1 cellular context compared by ENCODE assay signal in the genomic region with DNA sequence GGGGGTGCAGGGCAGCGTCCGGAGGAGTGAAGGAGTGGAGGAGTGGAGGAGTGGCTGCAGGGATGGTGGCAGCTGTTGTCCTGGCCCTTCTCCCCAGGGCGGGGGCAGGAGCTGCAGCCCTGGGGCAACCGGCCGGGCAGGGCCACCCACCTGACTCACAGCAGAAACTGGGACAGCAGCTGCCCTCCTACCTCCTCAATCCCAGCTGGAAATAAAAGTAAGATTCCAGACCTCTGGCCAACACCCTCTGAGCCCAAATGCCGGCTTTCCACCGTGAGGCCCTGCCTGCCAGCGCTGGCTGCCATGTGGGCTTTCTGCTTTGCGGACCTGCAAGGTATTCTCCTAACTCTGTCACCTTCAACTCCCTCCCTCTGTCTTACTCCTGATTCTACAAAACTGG.
TF ChIP-seq lines count a peak whose summit lies in the region.

No MANE protein-coding gene starts in this region.

TF ChIP-seq in HepG2, 621 proteins besides CTCF, POLR2A, EP300 and RAD21:
- TF ChIP-seq CBX1 (IDR thresholded peaks at IDR 0.05; ENCODE audit: low read depth) = no peak
- TF ChIP-seq WIZ (CRISPR knock-in tag; IDR thresholded peaks at IDR 0.05) = no peak
- TF ChIP-seq, protein P1, sequence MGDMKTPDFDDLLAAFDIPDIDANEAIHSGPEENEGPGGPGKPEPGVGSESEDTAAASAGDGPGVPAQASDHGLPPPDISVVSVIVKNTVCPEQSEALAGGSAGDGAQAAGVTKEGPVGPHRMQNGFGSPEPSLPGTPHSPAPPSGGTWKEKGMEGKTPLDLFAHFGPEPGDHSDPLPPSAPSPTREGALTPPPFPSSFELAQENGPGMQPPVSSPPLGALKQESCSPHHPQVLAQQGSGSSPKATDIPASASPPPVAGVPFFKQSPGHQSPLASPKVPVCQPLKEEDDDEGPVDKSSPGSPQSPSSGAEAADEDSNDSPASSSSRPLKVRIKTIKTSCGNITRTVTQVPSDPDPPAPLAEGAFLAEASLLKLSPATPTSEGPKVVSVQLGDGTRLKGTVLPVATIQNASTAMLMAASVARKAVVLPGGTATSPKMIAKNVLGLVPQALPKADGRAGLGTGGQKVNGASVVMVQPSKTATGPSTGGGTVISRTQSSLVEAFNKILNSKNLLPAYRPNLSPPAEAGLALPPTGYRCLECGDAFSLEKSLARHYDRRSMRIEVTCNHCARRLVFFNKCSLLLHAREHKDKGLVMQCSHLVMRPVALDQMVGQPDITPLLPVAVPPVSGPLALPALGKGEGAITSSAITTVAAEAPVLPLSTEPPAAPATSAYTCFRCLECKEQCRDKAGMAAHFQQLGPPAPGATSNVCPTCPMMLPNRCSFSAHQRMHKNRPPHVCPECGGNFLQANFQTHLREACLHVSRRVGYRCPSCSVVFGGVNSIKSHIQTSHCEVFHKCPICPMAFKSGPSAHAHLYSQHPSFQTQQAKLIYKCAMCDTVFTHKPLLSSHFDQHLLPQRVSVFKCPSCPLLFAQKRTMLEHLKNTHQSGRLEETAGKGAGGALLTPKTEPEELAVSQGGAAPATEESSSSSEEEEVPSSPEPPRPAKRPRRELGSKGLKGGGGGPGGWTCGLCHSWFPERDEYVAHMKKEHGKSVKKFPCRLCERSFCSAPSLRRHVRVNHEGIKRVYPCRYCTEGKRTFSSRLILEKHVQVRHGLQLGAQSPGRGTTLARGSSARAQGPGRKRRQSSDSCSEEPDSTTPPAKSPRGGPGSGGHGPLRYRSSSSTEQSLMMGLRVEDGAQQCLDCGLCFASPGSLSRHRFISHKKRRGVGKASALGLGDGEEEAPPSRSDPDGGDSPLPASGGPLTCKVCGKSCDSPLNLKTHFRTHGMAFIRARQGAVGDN (CRISPR knock-in tag; IDR thresholded peaks at IDR 0.05) = 0 out of 2 replicates have a peak, but pooled peaks have one; percentile 23
- no peak for TF ChIP-seq GLI4 (CRISPR knock-in tag; IDR thresholded peaks at IDR 0.05; ENCODE audit: borderline replicate concordance)
- TF ChIP-seq SNAPC4 (CRISPR knock-in tag; IDR thresholded peaks at IDR 0.05) = no peak
TF ChIP-seq in HepG2: peak in this region for 1.
